28 cellular contexts compared by ENCODE assay signal in genomic region chr6:166872431-166873139, GRCh38.
DNase-seq lines count a peak whose midpoint lies in the region; ATAC-seq, FAIRE-seq and TF ChIP-seq lines count a peak whose summit lies in the region.
"Had no signal": no experiment of that assay in that cellular context is flagged by ENCODE, and none has a peak within 500 bp of the region (broad histone marks: within the 10 kb centered on the region; RNA-seq: fewer than 3 reads in every experiment).

No MANE protein-coding gene starts in this region.

- H3K14ac ChIP-seq in neuronal stem cell (ENCODE audit: low read length), result no peak overlapping the region

- H2BK5ac ChIP-seq in neuronal stem cell (ENCODE audit: low read length), result no peak overlapping the region

- no peak overlapping the region for H4K91ac ChIP-seq in neuronal stem cell (ENCODE audit: low read depth, low read length, poor library complexity)

- H2BK15ac ChIP-seq in neuronal stem cell (ENCODE audit: low read length), result no peak overlapping the region

- no peaks in the 10 kb centered on the region for H3K79me2 ChIP-seq in GM23338 (replicated peaks; ENCODE audit: insufficient read depth)

- H3K27ac ChIP-seq in GM23338 (ENCODE audit: low read depth), result no peak overlapping the region
- no peak overlapping the region for H3K27ac ChIP-seq in neuronal stem cell (replicated peaks; ENCODE audit: low read length)
- H3K27ac ChIP-seq: GM23248, HL-60, KMS-11, PC-9 had no signal

- H3K36me3 Mint-ChIP-seq in GM23338 (ENCODE audit: low read depth) (no peaks in the 10 kb centered on the region), WTC11 (0 out of 2 replicates have a peak, but pooled peaks cover 3% of the 10 kb centered on the region)

- H3K9me3 Mint-ChIP-seq in GM23338 (0 out of 3 replicates have a peak, but pooled peaks cover 2% of the 10 kb centered on the region), WTC11 (peaks cover 3% of the 10 kb centered on the region)
- H3K9me3 Mint-ChIP-seq: IgD-negative memory B cell had no signal

- CTCF ChIA-PET in WTC11 (lab: Charles Lee), result interaction anchor here (1.1 to 1.3 kb wide), 2 partner anchors 98 to 117 kb away, joined by 3 to 4 read pairs; no protein-coding TSS in a partner anchor

- H3K27me3 ChIP-seq in GM23338 (ENCODE audit: insufficient read depth) (no peaks in the 10 kb centered on the region), neuronal stem cell (ENCODE audit: control insufficient read depth in 3 of 3, insufficient read depth in 3 of 3, low read depth in 1 of 3, low read length in 3 of 3) (peaks cover 0 to 3% (median 0%) of the 10 kb centered on the region in 3 experiments)

- H2AFZ ChIP-seq in GM23338 (peak overlapping the region; percentile 67; the same call in 1 of the 2 replicates), neuronal stem cell (ENCODE audit: low read length) (no peak overlapping the region)
- H2AFZ ChIP-seq: GM23248, PC-9 had no signal

- no peaks in the 10 kb centered on the region for H3K9me2 ChIP-seq in GM23338 (ENCODE audit: insufficient read depth)

- no peak overlapping the region for H3K4ac ChIP-seq in neuronal stem cell (ENCODE audit: low read length)

- H3K36me3 ChIP-seq in GM23338 (ENCODE audit: insufficient read depth), result no peaks in the 10 kb centered on the region
- H3K36me3 ChIP-seq in neuronal stem cell (replicated peaks in 1 of 2; ENCODE audit: control insufficient read depth in 2 of 2, insufficient read depth in 2 of 2, low read length in 2 of 2), result no peaks in the 10 kb centered on the region

- H3K4me1 ChIP-seq in GM23338 (ENCODE audit: insufficient read depth) (no peaks in the 10 kb centered on the region), neuronal stem cell (ENCODE audit: control insufficient read depth in 2 of 2, insufficient read depth in 1 of 2, low read depth in 1 of 2, low read length in 2 of 2) (peaks cover 0 to 8% of the 10 kb centered on the region in 2 donors)

- H3K27me3 Mint-ChIP-seq in GM23338 (ENCODE audit: insufficient read depth, low read depth, poor library complexity) (peaks cover 5% of the 10 kb centered on the region), WTC11 (ENCODE audit: low read depth) (no peaks in the 10 kb centered on the region)
- H3K27me3 Mint-ChIP-seq: CD4-positive, alpha-beta memory T cell; IgD-negative memory B cell had no signal

- H3K4me3 Mint-ChIP-seq in GM23338, result no peak overlapping the region
- no peak overlapping the region for H3K4me3 Mint-ChIP-seq in WTC11
- H3K4me3 Mint-ChIP-seq: CD4-positive, alpha-beta memory T cell; IgD-negative memory B cell had no signal

- ATAC-seq in GM23338, result peak; percentile 82
- ATAC-seq in WTC11, result 0 out of 2 replicates have a peak, but pooled peaks have one; percentile 58
- no peak for ATAC-seq in GM21723 (IDR thresholded peaks at IDR 0.05; ENCODE audit: unreplicated experiment)
- ATAC-seq in GM18861 (IDR thresholded peaks at IDR 0.05; ENCODE audit: unreplicated experiment), result no peak

- TF ChIP-seq CTCF in GM23338 (conservative IDR thresholded peaks at IDR 0.05; ENCODE audit: low read depth in 2 of 2) (no peak), WTC11 (IDR thresholded peaks at IDR 0.05) (no peak)

- H3K27ac Mint-ChIP-seq in GM23338, result no peak overlapping the region
- H3K27ac Mint-ChIP-seq in WTC11, result no peak overlapping the region
- H3K27ac Mint-ChIP-seq: CD4-positive, alpha-beta memory T cell; IgD-negative memory B cell had no signal

- H3K9me3 ChIP-seq in neuronal stem cell (replicated peaks in 1 of 2; ENCODE audit: control insufficient read depth in 2 of 2, insufficient read depth in 1 of 2, low read depth in 1 of 2, low read length in 2 of 2), result no peaks in the 10 kb centered on the region

- H3K4me3 ChIP-seq in GM23338, result no peak overlapping the region
- no peak overlapping the region for H3K4me3 ChIP-seq in neuronal stem cell (ENCODE audit: low read length in 2 of 2)
- H3K4me3 ChIP-seq: GM23248, PC-9 had no signal

- WGBS in neuronal stem cell (ENCODE audit: extremely low coverage in 2 of 2, insufficient read length in 2 of 2, insufficient replicate concordance in 1 of 2), 2 donors, result no CpG with 5 or more reads among the region's 13 CpGs

- H3F3A ChIP-seq in GM23338 (replicated peaks; ENCODE audit: low read depth), result no peaks in the 10 kb centered on the region

- H2AK5ac ChIP-seq in neuronal stem cell (ENCODE audit: low read depth, low read length), result no peak overlapping the region

- H3K4me1 Mint-ChIP-seq in GM23338 (peaks cover 7% of the 10 kb centered on the region; the same call in 2 of the 3 replicates), WTC11 (peaks cover 7% of the 10 kb centered on the region; the same call in 1 of the 2 replicates)
- H3K4me1 Mint-ChIP-seq: CD4-positive, alpha-beta memory T cell had no signal

- H2BK12ac ChIP-seq in neuronal stem cell (ENCODE audit: low read length), result peak overlapping the region; percentile 60

- no peak overlapping the region for H3K18ac ChIP-seq in neuronal stem cell (ENCODE audit: low read length)

- POLR2A ChIA-PET in WTC11 (lab: Charles Lee), result no interaction called here

- no peaks in the 10 kb centered on the region for H3K79me1 ChIP-seq in neuronal stem cell (ENCODE audit: low read depth, low read length)

- H3K4me2 ChIP-seq in GM23338 (no peak overlapping the region), neuronal stem cell (ENCODE audit: insufficient read depth, low read length, poor library complexity, severe bottlenecking) (no peak overlapping the region)
- H3K4me2 ChIP-seq: KMS-11, PC-9 had no signal

- no peak for TF ChIP-seq POLR2A in GM12892 (IDR thresholded peaks at IDR 0.05; ENCODE audit: low read depth, low read length)

- H3K9ac ChIP-seq in neuronal stem cell (ENCODE audit: low read depth, low read length, poor library complexity), result no peak overlapping the region
- H3K9ac ChIP-seq: GM23248, KMS-11 had no signal

- DNase-seq in GM23338 (ENCODE audit: low spot score) (peak; percentile 63), WTC11 (ENCODE audit: low spot score) (no peak), iPS-NIHi11 (ENCODE audit: low spot score) (peak; percentile 50), neuronal stem cell (ENCODE audit: low spot score) (no peak), GM12892 (ENCODE audit: insufficient read length) (no peak)
- DNase-seq: AML-193; C1 segment of cervical spinal cord; CD4-positive, alpha-beta memory T cell; COR-L47; DMS79; EL; GF-D8; GM23248; HCEC 1CT; MM.1S; NCI-H2029; NCI-H446; NCI-H524 treated with DMSO at 0.1 percent for 48 hours; NCI-H82; NK-92 treated with Interleukin-12 subunit alpha and Interleukin-12 subunit beta, amount 100 ng/mL, for 24 hours; PC-9; Right ventricle myocardium superior had no signal

- H4K20me1 ChIP-seq in GM23338 (replicated peaks; ENCODE audit: insufficient read depth), result no peaks in the 10 kb centered on the region

- H4K8ac ChIP-seq in neuronal stem cell (ENCODE audit: low read depth, low read length), result no peak overlapping the region

- H2BK120ac ChIP-seq in neuronal stem cell (ENCODE audit: low read depth, low read length), result no peak overlapping the region

- no peak overlapping the region for H3K23ac ChIP-seq in neuronal stem cell (ENCODE audit: low read depth, low read length, poor library complexity)

- no peak for FAIRE-seq in GM12892 (lab: Jason Lieb, UNC)
- FAIRE-seq: A204.1 had no signal

TF ChIP-seq in GM23338, 12 proteins besides CTCF, POLR2A, EP300 and RAD21 (continues in another document):
- no peak for TF ChIP-seq JUNB (IDR thresholded peaks at IDR 0.05; ENCODE audit: unreplicated experiment)

TF ChIP-seq in WTC11, 78 proteins besides CTCF, POLR2A, EP300 and RAD21:
- TF ChIP-seq ZNF281 (CRISPR knock-in tag; IDR thresholded peaks at IDR 0.05) (no peak), KAT7 (CRISPR knock-in tag; IDR thresholded peaks at IDR 0.05; ENCODE audit: borderline replicate concordance) (no peak)

Comparison
In these comparisons a context has a peak if more than half of its experiments do, and no peak if none do; other contexts are left out.
1. ATAC-seq: peak in GM23338 (single experiment) and WTC11 (single experiment); none in GM21723 (single experiment) and GM18861 (single experiment).
2. DNase-seq: peak in GM23338 (single experiment) and iPS-NIHi11 (single experiment); none in WTC11 (single experiment), neuronal stem cell (single experiment) and GM12892 (single experiment).